ENCODE assay signal across 8 cellular contexts in the genomic region with DNA sequence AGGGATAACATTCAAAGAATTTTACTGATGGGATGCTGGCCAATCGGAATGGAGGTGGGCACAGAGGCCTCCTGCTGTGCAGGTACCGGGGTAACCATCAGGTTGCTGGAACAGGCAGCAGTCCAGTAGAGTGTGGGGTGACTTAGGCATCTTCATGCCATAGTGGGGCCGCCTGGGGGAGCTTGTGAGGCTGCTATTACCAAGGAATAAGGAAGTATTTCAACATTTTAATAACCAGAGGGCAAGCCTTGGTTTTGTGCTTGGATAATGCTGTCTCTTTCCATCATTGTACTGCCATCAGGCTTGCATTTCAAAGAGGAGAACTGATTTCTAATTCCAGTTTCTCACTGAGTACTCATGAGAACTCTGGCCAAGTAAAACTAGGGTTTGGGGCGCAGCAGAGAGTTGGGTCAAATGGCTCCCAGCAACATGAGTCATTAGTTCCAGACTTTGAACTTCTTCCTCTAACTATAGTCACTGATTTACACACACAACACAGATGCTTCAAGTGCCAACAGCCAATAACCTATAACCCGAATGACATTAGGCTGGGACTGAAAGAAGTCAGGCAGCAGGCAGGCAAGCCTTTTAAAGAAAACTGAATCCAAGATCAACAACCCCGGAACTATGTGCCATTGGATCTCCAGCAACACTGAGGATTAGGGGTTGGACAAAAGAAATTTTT. TPM values are rescaled to one million over a fixed set of nuclear protein-coding genes. Genes with fewer than 3 reads are reported as not detected.
DNase-seq lines count a peak whose midpoint lies in the region; ATAC-seq, FAIRE-seq and TF ChIP-seq lines count a peak whose summit lies in the region.

No MANE protein-coding gene starts in this region.

- no peak for FAIRE-seq in GM19239 (lab: Jason Lieb, UNC)

- peak overlapping the region; percentile 60 for H3K4me2 ChIP-seq in Loucy (ENCODE audit: low read depth, low read length, poor library complexity, severe bottlenecking)

- TF ChIP-seq POLR2A in body of pancreas (IDR thresholded peaks at IDR 0.05) = no peak
- TF ChIP-seq POLR2A in right lobe of liver (IDR thresholded peaks at IDR 0.05) = no peak

- no peaks in the 10 kb centered on the region for H3K9me2 ChIP-seq in Loucy (replicated peaks; ENCODE audit: low read depth, low read length)

- H3F3A ChIP-seq in Loucy (ENCODE audit: low read depth) = no peaks in the 10 kb centered on the region

- TF ChIP-seq CTCF in Loucy (conservative IDR thresholded peaks at IDR 0.05; ENCODE audit: low read length) (peak; percentile 83), body of pancreas (IDR thresholded peaks at IDR 0.05) (peak in 2 of 7 experiments; percentile 12 to 24), right lobe of liver (IDR thresholded peaks at IDR 0.05) (peak in 3 of 4 donors; percentile 8 to 32 (median 14))

- H3K27me3 ChIP-seq in Loucy (ENCODE audit: insufficient read depth, low read length, poor library complexity, severe bottlenecking) (no peaks in the 10 kb centered on the region), body of pancreas (no peaks in the 10 kb centered on the region), right lobe of liver (no peaks in the 10 kb centered on the region)

- intact Hi-C loops in body of pancreas (cut with DNase I) = no loop called here
- intact Hi-C loops in right lobe of liver (cut with DNase I) = no loop called here

- ATAC-seq in body of pancreas (peak; percentile 62), right lobe of liver (peak; percentile 82 to 91 (median 88)), HG02763 (IDR thresholded peaks at IDR 0.05; ENCODE audit: unreplicated experiment) (no peak)

- no peaks in the 10 kb centered on the region for H3K79me2 ChIP-seq in Loucy (ENCODE audit: insufficient read depth, low read length)

- H3K4me3 ChIP-seq in Loucy (ENCODE audit: low read length, poor library complexity, severe bottlenecking) = peak overlapping the region; percentile 18
- H3K4me3 ChIP-seq in body of pancreas = no peak overlapping the region
- H3K4me3 ChIP-seq in right lobe of liver = no peak overlapping the region

- H3K9me3 ChIP-seq in Loucy (ENCODE audit: insufficient read depth, low read depth, low read length) (no peaks in the 10 kb centered on the region), body of pancreas (no peaks in the 10 kb centered on the region), right lobe of liver (no peaks in the 10 kb centered on the region)

- peak overlapping the region; percentile 74 for H2AFZ ChIP-seq in Loucy (ENCODE audit: low read length)

- DNase-seq in GM04503 (ENCODE audit: low read depth) = peak; percentile 75
- DNase-seq in body of pancreas = peak in 3 of 4 donors; percentile 25 to 52 (median 28)
- DNase-seq in right lobe of liver = peak in 2 of 3 donors; percentile 32 to 50
- no peak for DNase-seq in NCI-H1694 treated with DMSO at 0.1 percent for 48 hours (lab: John Stamatoyannopoulos, UW)
- DNase-seq in SK-N-DZ (ENCODE audit: low spot score) = no peak
- no peak for DNase-seq in GM19239 (ENCODE audit: insufficient read length, low spot score)

- no peaks in the 10 kb centered on the region for H4K20me1 ChIP-seq in Loucy (ENCODE audit: insufficient read depth, low read length, poor library complexity, severe bottlenecking)

- peak overlapping the region; percentile 52 for H3K9ac ChIP-seq in Loucy (ENCODE audit: low read depth, low read length, poor library complexity, severe bottlenecking)

- H3K36me3 ChIP-seq in Loucy (ENCODE audit: insufficient read depth, low read length) = no peaks in the 10 kb centered on the region
- no peaks in the 10 kb centered on the region for H3K36me3 ChIP-seq in body of pancreas (replicated peaks in 1 of 2; ENCODE audit: insufficient read depth in 1 of 2, low read depth in 2 of 2)
- no peaks in the 10 kb centered on the region for H3K36me3 ChIP-seq in right lobe of liver

- peaks cover 24% of the 10 kb centered on the region for H3K4me1 ChIP-seq in Loucy (ENCODE audit: insufficient read depth, low read length, poor library complexity, severe bottlenecking)
- H3K4me1 ChIP-seq in body of pancreas = peaks cover 4% of the 10 kb centered on the region
- H3K4me1 ChIP-seq in right lobe of liver = peaks cover 0 to 19% (median 9%) of the 10 kb centered on the region in 4 donors

- no peak overlapping the region for H3K27ac ChIP-seq in body of pancreas
- H3K27ac ChIP-seq in right lobe of liver = peak overlapping the region; percentile 69 to 81 (median 78)

- 50 to 53% methylated on average over 6 of the region's 6 CpGs for WGBS in body of pancreas, 2 donors
- WGBS in right lobe of liver (ENCODE audit: insufficient coverage, low coverage, low lambda C conversion rate, missing lambda C conversion rate) = 35% methylated on average over 6 of the region's 6 CpGs

RNA-seq across cellular contexts. Expression of a gene that starts 56.1 kb away (rescaled TPM):
- total RNA-seq in body of pancreas (10 to 100 TPM in 1 of 2 donors, 1 to 10 TPM in 1; 3.6 to 21.8 TPM), right lobe of liver (10 to 100 TPM in 3 of 6 experiments, 1 to 10 TPM in 3; 4.2 to 36.6 (median 12.0) TPM)
- 15.6 and 17.7 TPM in 2 replicates for polyA plus RNA-seq in SK-N-DZ (2014; cell fraction: cytosol; rRNA removed)
- 7.0 and 16.6 TPM in 2 replicates for polyA plus RNA-seq in SK-N-DZ (2014; cell fraction: nucleus; rRNA removed)

Comparison
In these comparisons a context has a peak if more than half of its experiments do, and no peak if none do; other contexts are left out.
1. DNase-seq: peak in GM04503 (single experiment), body of pancreas (3 of 4) and right lobe of liver (2 of 3); none in NCI-H1694 treated with DMSO at 0.1 percent for 48 hours (single experiment), SK-N-DZ (single experiment) and GM19239 (single experiment).
2. H3K27ac ChIP-seq: peak in right lobe of liver (3 of 3); none in body of pancreas (0 of 4).